19 cellular contexts compared by ENCODE assay signal in the genomic region with DNA sequence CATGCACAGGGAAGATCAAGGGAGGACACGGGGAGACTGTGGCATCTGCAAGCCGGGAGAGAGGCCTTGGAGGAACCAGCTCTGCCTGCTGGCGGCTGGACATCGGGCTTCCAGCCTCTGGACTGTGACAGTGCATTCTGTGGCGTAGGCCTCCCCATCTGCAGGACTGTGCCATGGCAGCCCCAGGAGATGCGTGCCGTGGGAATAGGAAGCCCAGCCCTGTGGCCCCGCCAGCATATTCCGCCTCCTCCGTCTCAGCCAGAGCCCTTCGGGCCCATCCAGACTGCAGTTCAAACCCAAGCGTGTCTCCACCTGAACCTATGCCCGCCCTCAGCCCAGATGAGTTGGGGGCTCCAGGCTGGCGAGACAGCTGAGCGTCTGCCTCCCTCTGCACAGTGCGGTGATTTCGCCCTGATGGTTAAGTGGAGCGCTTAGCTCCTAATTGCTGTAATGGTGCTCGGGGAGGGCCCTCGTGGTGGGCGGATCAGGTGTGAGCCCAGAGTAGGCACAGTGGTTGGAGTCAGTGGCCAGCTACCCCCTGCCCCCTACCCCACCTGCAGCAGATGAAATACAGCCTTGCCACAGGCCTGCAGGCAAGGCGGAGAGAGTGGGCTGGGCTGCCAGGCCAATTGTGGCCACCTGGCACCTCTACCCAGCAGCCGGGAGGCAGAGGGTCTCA.
"Had no signal": no experiment of that assay in that cellular context is flagged by ENCODE, and none has a peak within 500 bp of the region (broad histone marks: within the 10 kb centered on the region; RNA-seq: fewer than 3 reads in every experiment).

No MANE protein-coding gene starts in this region.

- H3K4me1 Mint-ChIP-seq: activated naive CD8-positive, alpha-beta T cell treated with anti-CD3 and anti-CD28 coated beads for 36 hours; naive thymus-derived CD4-positive, alpha-beta T cell; stimulated activated memory B cell treated with anti-CD40 and anti-IgM and Interleukin-4, amounts not matched to agents 10 μg/mL and 1 μg/mL and 100 μg/mL, for 72 hours had no signal

- H3K27me3 ChIP-seq: cardiac muscle cell, hepatocyte, neural progenitor cell, ovary, testis had no signal

- H2AFZ ChIP-seq: hepatocyte, neural progenitor cell had no signal

- ATAC-seq: left colon; naive thymus-derived CD4-positive, alpha-beta T cell; sciatic nerve; stimulated activated memory B cell treated with anti-CD40 and anti-IgM and Interleukin-4, amounts not matched to agents 10 μg/mL and 1 μg/mL and 100 μg/mL, for 72 hours had no signal

- H3K27me3 Mint-ChIP-seq: activated CD4-positive, alpha-beta memory T cell treated with anti-CD3 and anti-CD28 coated beads for 36 hours; activated naive CD8-positive, alpha-beta T cell treated with anti-CD3 and anti-CD28 coated beads for 36 hours had no signal

- H3K4me3 ChIP-seq: cardiac muscle cell, hepatocyte, neural progenitor cell, ovary, SJCRH30, testis had no signal

- H3K4me3 Mint-ChIP-seq: activated CD4-positive, alpha-beta memory T cell treated with anti-CD3 and anti-CD28 coated beads for 36 hours; activated naive CD8-positive, alpha-beta T cell treated with anti-CD3 and anti-CD28 coated beads for 36 hours; activated T-helper 1 cell treated with anti-CD3 and anti-CD28 coated beads, Interleukin-12 subunit alpha, Interleukin-12 subunit beta, Interleukin-2, Interleukin-4 antibody, amounts not matched to agents 30 ng/mL and 10 ng/mL and 1 ng/mL, durations not matched to agents 14 hours and 24 hours and 36 hours; naive thymus-derived CD4-positive, alpha-beta T cell; neural progenitor cell; stimulated activated memory B cell treated with anti-CD40 and anti-IgM and Interleukin-4, amounts not matched to agents 10 μg/mL and 1 μg/mL and 100 μg/mL, for 72 hours had no signal

- DNase-seq: activated CD4-positive, alpha-beta memory T cell treated with anti-CD3 and anti-CD28 coated beads for 36 hours; activated naive CD4-positive, alpha-beta T cell; activated naive CD8-positive, alpha-beta T cell treated with anti-CD3 and anti-CD28 coated beads for 36 hours; amniotic stem cell; foreskin fibroblast; left colon; naive thymus-derived CD4-positive, alpha-beta T cell; ovary; SJCRH30; stimulated activated CD4-positive, alpha-beta T cell treated with anti-CD3 and anti-CD28 coated beads, Interleukin-4, amount 100 ng/mL, for 4 hours; T-helper 2 cell; testis had no signal

- H3K27ac ChIP-seq: cardiac muscle cell, hepatocyte, neural progenitor cell, ovary, SJCRH30, testis, VCaP had no signal

- H3K4me1 ChIP-seq: SJCRH30, testis had no signal

- H3K9me3 Mint-ChIP-seq: activated T-helper 1 cell treated with anti-CD3 and anti-CD28 coated beads, Interleukin-12 subunit alpha, Interleukin-12 subunit beta, Interleukin-2, Interleukin-4 antibody, amounts not matched to agents 30 ng/mL and 10 ng/mL and 1 ng/mL, durations not matched to agents 14 hours and 24 hours and 36 hours had no signal

- H3K36me3 ChIP-seq: cardiac muscle cell, neural progenitor cell, ovary, SJCRH30 had no signal

- H3K9ac ChIP-seq: neural progenitor cell had no signal

- H3K27ac Mint-ChIP-seq: activated CD4-positive, alpha-beta memory T cell treated with anti-CD3 and anti-CD28 coated beads for 36 hours; activated naive CD8-positive, alpha-beta T cell treated with anti-CD3 and anti-CD28 coated beads for 36 hours; activated T-helper 1 cell treated with anti-CD3 and anti-CD28 coated beads, Interleukin-12 subunit alpha, Interleukin-12 subunit beta, Interleukin-2, Interleukin-4 antibody, amounts not matched to agents 30 ng/mL and 10 ng/mL and 1 ng/mL, durations not matched to agents 14 hours and 24 hours and 36 hours; naive thymus-derived CD4-positive, alpha-beta T cell; neural progenitor cell; stimulated activated memory B cell treated with anti-CD40 and anti-IgM and Interleukin-4, amounts not matched to agents 10 μg/mL and 1 μg/mL and 100 μg/mL, for 72 hours had no signal

- H3K79me2 ChIP-seq: hepatocyte had no signal

- H3K9me3 ChIP-seq: ovary, testis had no signal

- H3K4me2 ChIP-seq: hepatocyte, neural progenitor cell had no signal

- H3K36me3 Mint-ChIP-seq: activated CD4-positive, alpha-beta memory T cell treated with anti-CD3 and anti-CD28 coated beads for 36 hours; activated naive CD8-positive, alpha-beta T cell treated with anti-CD3 and anti-CD28 coated beads for 36 hours; naive thymus-derived CD4-positive, alpha-beta T cell; neural progenitor cell; stimulated activated memory B cell treated with anti-CD40 and anti-IgM and Interleukin-4, amounts not matched to agents 10 μg/mL and 1 μg/mL and 100 μg/mL, for 72 hours had no signal
